In genomic region chr14:61544448-61545202, GRCh38 we compare ENCODE assay signal across 11 cellular contexts.
DNase-seq lines count a peak whose midpoint lies in the region; ATAC-seq and TF ChIP-seq lines count a peak whose summit lies in the region.
"Had no signal": no experiment of that assay in that cellular context is flagged by ENCODE, and none has a peak within 500 bp of the region (broad histone marks: within the 10 kb centered on the region; RNA-seq: fewer than 3 reads in every experiment).

No MANE protein-coding gene starts in this region.

- H3K27ac Mint-ChIP-seq in activated naive CD8-positive, alpha-beta T cell treated with anti-CD3 and anti-CD28 coated beads for 36 hours, result peak overlapping the region; percentile 75
- H3K27ac Mint-ChIP-seq: memory B cell had no signal

- H3K9me3 Mint-ChIP-seq in activated naive CD8-positive, alpha-beta T cell treated with anti-CD3 and anti-CD28 coated beads for 36 hours, result no peaks in the 10 kb centered on the region
- H3K9me3 Mint-ChIP-seq: memory B cell had no signal

- ATAC-seq in left lung (peak; percentile 4), HG02588 (IDR thresholded peaks at IDR 0.05; ENCODE audit: unreplicated experiment) (no peak), GM18907 (IDR thresholded peaks at IDR 0.05; ENCODE audit: unreplicated experiment) (no peak)

- H3F3A ChIP-seq in GM23248 (ENCODE audit: insufficient read depth), result peaks cover 36% of the 10 kb centered on the region

- WGBS in GM23248 (ENCODE audit: low coverage in 1 of 2, low lambda C conversion rate in 2 of 2, missing lambda C conversion rate in 2 of 2), 2 experiments, result 59 to 63% methylated on average over 11 of the region's 11 CpGs

- 0 out of 2 replicates have a peak overlapping the region, but pooled peaks have one; percentile 8 for H3K9ac ChIP-seq in GM23248

- H3K27me3 ChIP-seq in GM23248 (replicated peaks; ENCODE audit: insufficient read depth), result no peaks in the 10 kb centered on the region
- H3K27me3 ChIP-seq in left lung, result no peaks in the 10 kb centered on the region

- DNase-seq in GM23248, result no peak
- no peak for DNase-seq in activated naive CD8-positive, alpha-beta T cell treated with anti-CD3 and anti-CD28 coated beads for 36 hours
- no peak for DNase-seq in left lung
- no peak for DNase-seq in cerebellar nuclear complex (lab: John Stamatoyannopoulos, UW)
- no peak for DNase-seq in activated gamma-delta T cell (lab: John Stamatoyannopoulos, UW)
- DNase-seq: effector memory CD4-positive, alpha-beta T cell; RPMI8226 had no signal

- H3K4me3 ChIP-seq in GM23248, result no peak overlapping the region
- no peak overlapping the region for H3K4me3 ChIP-seq in left lung
- no peak overlapping the region for H3K4me3 ChIP-seq in skin epidermis

- H3K9me3 ChIP-seq in GM23248 (ENCODE audit: low read depth) (no peaks in the 10 kb centered on the region), left lung (no peaks in the 10 kb centered on the region)

- peaks cover 43% of the 10 kb centered on the region for H3K79me2 ChIP-seq in GM23248 (ENCODE audit: insufficient read depth)

- peaks cover 64% of the 10 kb centered on the region for H3K36me3 Mint-ChIP-seq in activated naive CD8-positive, alpha-beta T cell treated with anti-CD3 and anti-CD28 coated beads for 36 hours
- H3K36me3 Mint-ChIP-seq: memory B cell had no signal

- H3K36me3 ChIP-seq in GM23248 (ENCODE audit: low read depth) (no peaks in the 10 kb centered on the region), left lung (peaks cover 0 to 30% of the 10 kb centered on the region in 2 donors)

- H3K4me1 ChIP-seq in GM23248 (ENCODE audit: insufficient read depth) (peaks cover 51% of the 10 kb centered on the region), left lung (peaks cover 14 to 66% of the 10 kb centered on the region in 2 donors)

- in situ Hi-C loops in GM23248 (cut with MboI), result no loop called here

- no peak overlapping the region for H3K4me2 ChIP-seq in GM23248 (ENCODE audit: unreplicated experiment)

- peak overlapping the region; percentile 70 for H3K27ac ChIP-seq in GM23248
- peak overlapping the region; percentile 66 for H3K27ac ChIP-seq in left lung
- H3K27ac ChIP-seq in skin epidermis, result peak overlapping the region in 12 of 21 experiments; percentile 3 to 82 (median 64)

- intact Hi-C loops in left lung (cut with DNase I), result no loop called here

- H3K4me1 Mint-ChIP-seq in activated naive CD8-positive, alpha-beta T cell treated with anti-CD3 and anti-CD28 coated beads for 36 hours, result peaks cover 30% of the 10 kb centered on the region
- H3K4me1 Mint-ChIP-seq: memory B cell had no signal

- no peaks in the 10 kb centered on the region for H4K20me1 ChIP-seq in GM23248 (ENCODE audit: insufficient read depth)

- no peak overlapping the region for H3K4me3 Mint-ChIP-seq in activated naive CD8-positive, alpha-beta T cell treated with anti-CD3 and anti-CD28 coated beads for 36 hours
- H3K4me3 Mint-ChIP-seq: memory B cell had no signal

- H3K27me3 Mint-ChIP-seq in activated naive CD8-positive, alpha-beta T cell treated with anti-CD3 and anti-CD28 coated beads for 36 hours, result no peaks in the 10 kb centered on the region
- H3K27me3 Mint-ChIP-seq: memory B cell had no signal

- H3K9me2 ChIP-seq in GM23248 (ENCODE audit: insufficient read depth), result no peaks in the 10 kb centered on the region

- H2AFZ ChIP-seq in GM23248, result peak overlapping the region; percentile 60; the same call in 1 of the 2 replicates

- TF ChIP-seq CTCF in left lung (IDR thresholded peaks at IDR 0.05), result no peak
